Comparison of ENCODE assay signal across 2 cellular contexts in the genomic region with DNA sequence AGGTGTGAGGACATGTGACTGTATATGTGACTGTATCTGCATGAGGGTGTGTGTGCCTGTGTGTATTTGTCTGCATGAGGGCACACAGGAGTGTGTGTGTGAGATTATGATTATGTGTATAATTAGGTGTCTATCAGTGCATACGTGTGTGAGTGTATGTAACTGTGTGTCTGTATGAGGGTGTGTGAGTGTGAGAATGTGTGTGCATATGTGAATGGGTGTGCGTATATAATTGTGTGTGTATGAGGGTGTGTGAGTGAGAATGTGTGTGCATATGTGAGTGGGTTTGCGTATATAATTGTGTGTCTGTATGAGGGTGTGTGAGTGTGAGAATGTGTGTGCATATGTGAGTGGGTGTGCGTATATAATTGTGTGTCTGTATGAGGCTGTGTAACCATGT.
TF ChIP-seq lines count a peak whose summit lies in the region.

No MANE protein-coding gene starts in this region.

TF ChIP-seq in GM12891, 5 proteins besides CTCF, POLR2A, EP300 and RAD21:
- no peak for TF ChIP-seq POLR2AphosphoS5 (IDR thresholded peaks at IDR 0.05; ENCODE audit: low read depth, low read length)
- TF ChIP-seq PAX5 (IDR thresholded peaks at IDR 0.05; ENCODE audit: insufficient read depth, low read length, severe bottlenecking): no peak
- TF ChIP-seq SPI1 (IDR thresholded peaks at IDR 0.05; ENCODE audit: low read depth, low read length): no peak
- no peak for TF ChIP-seq POU2F2 (IDR thresholded peaks at IDR 0.05; ENCODE audit: low read depth, low read length)
- TF ChIP-seq TAF1 (IDR thresholded peaks at IDR 0.05; ENCODE audit: low read depth, low read length): no peak

TF ChIP-seq in IMR-90, 13 proteins besides CTCF, POLR2A, EP300 and RAD21:
- TF ChIP-seq, protein P1, sequence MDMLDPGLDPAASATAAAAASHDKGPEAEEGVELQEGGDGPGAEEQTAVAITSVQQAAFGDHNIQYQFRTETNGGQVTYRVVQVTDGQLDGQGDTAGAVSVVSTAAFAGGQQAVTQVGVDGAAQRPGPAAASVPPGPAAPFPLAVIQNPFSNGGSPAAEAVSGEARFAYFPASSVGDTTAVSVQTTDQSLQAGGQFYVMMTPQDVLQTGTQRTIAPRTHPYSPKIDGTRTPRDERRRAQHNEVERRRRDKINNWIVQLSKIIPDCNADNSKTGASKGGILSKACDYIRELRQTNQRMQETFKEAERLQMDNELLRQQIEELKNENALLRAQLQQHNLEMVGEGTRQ (IDR thresholded peaks at IDR 0.05; ENCODE audit: low read depth, low read length): no peak
- TF ChIP-seq MXI1 (IDR thresholded peaks at IDR 0.05; ENCODE audit: borderline replicate concordance, low read depth, low read length): no peak
- TF ChIP-seq MAFK (IDR thresholded peaks at IDR 0.05; ENCODE audit: low read depth, low read length): no peak
- TF ChIP-seq, protein P2, sequence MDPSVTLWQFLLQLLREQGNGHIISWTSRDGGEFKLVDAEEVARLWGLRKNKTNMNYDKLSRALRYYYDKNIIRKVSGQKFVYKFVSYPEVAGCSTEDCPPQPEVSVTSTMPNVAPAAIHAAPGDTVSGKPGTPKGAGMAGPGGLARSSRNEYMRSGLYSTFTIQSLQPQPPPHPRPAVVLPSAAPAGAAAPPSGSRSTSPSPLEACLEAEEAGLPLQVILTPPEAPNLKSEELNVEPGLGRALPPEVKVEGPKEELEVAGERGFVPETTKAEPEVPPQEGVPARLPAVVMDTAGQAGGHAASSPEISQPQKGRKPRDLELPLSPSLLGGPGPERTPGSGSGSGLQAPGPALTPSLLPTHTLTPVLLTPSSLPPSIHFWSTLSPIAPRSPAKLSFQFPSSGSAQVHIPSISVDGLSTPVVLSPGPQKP (IDR thresholded peaks at IDR 0.05; ENCODE audit: borderline replicate concordance, low read depth, low read length): no peak
- TF ChIP-seq RFX5 (IDR thresholded peaks at IDR 0.05; ENCODE audit: low read depth, low read length): no peak
- TF ChIP-seq FOS (IDR thresholded peaks at IDR 0.05; ENCODE audit: low read depth, low read length): no peak
- TF ChIP-seq BHLHE40 (IDR thresholded peaks at IDR 0.05; ENCODE audit: low read depth, low read length): no peak
- no peak for TF ChIP-seq RCOR1 (IDR thresholded peaks at IDR 0.05; ENCODE audit: insufficient replicate concordance, low read length)
